In genomic region chr12:11765817-11766794, GRCh38 we compare ENCODE assay signal across 7 cellular contexts.
DNase-seq lines count a peak whose midpoint lies in the region; ATAC-seq and TF ChIP-seq lines count a peak whose summit lies in the region.

No MANE protein-coding gene starts in this region.

- H3K4me3 Mint-ChIP-seq in nephron: peak overlapping the region; percentile 31 to 57 (median 33)

- H3K4me1 Mint-ChIP-seq in nephron: peaks cover 68% of the 10 kb centered on the region

- TF ChIP-seq POLR2A in testis (IDR thresholded peaks at IDR 0.05) (no peak), erythroblast (IDR thresholded peaks at IDR 0.05; ENCODE audit: low read length) (no peak)

- DNase-seq in activated CD4-positive, alpha-beta T cell treated with anti-CD3 and anti-CD28 coated beads for 4 hours: peak; percentile 44 to 47
- DNase-seq in testis: no peak
- DNase-seq in erythroblast (lab: John Stamatoyannopoulos, UW): no peak

- H3K27me3 ChIP-seq in duodenal mucosa (ENCODE audit: control insufficient read depth in 1 of 2, insufficient read depth in 2 of 2, low read length in 2 of 2): no peaks in the 10 kb centered on the region
- no peaks in the 10 kb centered on the region for H3K27me3 ChIP-seq in testis

- H3K27me3 Mint-ChIP-seq in nephron (ENCODE audit: low read depth): no peaks in the 10 kb centered on the region

- H3K4me1 ChIP-seq in duodenal mucosa (ENCODE audit: control insufficient read depth in 1 of 2, insufficient read depth in 2 of 2, low read length in 2 of 2) (peaks cover 69 to 76% of the 10 kb centered on the region in 2 donors), testis (peaks cover 27% of the 10 kb centered on the region)

- no peaks in the 10 kb centered on the region for H3K36me3 Mint-ChIP-seq in nephron (ENCODE audit: low read depth)

- H3K4me3 ChIP-seq in duodenal mucosa (ENCODE audit: low read depth in 1 of 2, low read length in 2 of 2) (peak overlapping the region; percentile 6 to 29), testis (no peak overlapping the region)

- TF ChIP-seq CTCF in nephron (IDR thresholded peaks at IDR 0.05; ENCODE audit: unreplicated experiment in 3 of 3): no peak
- TF ChIP-seq CTCF in testis (IDR thresholded peaks at IDR 0.05): no peak

- peak overlapping the region; percentile 99 to 100 (median 99) for H3K27ac Mint-ChIP-seq in nephron

- no peaks in the 10 kb centered on the region for H3K9me3 Mint-ChIP-seq in nephron

- intact Hi-C loops in testis (cut with DNase I; ENCODE audit: low total_unique reads): no loop called here

- no peaks in the 10 kb centered on the region for H3K9me3 ChIP-seq in duodenal mucosa (ENCODE audit: control insufficient read depth in 1 of 2, low read length in 2 of 2)
- H3K9me3 ChIP-seq in testis: no peaks in the 10 kb centered on the region

- H3K27ac ChIP-seq in duodenal mucosa (ENCODE audit: low read depth, low read length) (peak overlapping the region; percentile 34), testis (peak overlapping the region; percentile 42 to 63)

- WGBS in testis, 2 donors: 49 to 60% methylated on average over 19 of the region's 19 CpGs

- peak; percentile 55 for ATAC-seq in GM19328 (IDR thresholded peaks at IDR 0.05; ENCODE audit: unreplicated experiment)
- ATAC-seq in HG03342 (IDR thresholded peaks at IDR 0.05; ENCODE audit: unreplicated experiment): peak; percentile 54

- H3K36me3 ChIP-seq in duodenal mucosa (ENCODE audit: control insufficient read depth in 1 of 2, insufficient read depth in 2 of 2, low read length in 2 of 2) (no peaks in the 10 kb centered on the region), testis (ENCODE audit: low read depth, missing control alignments) (no peaks in the 10 kb centered on the region)

- peak overlapping the region; percentile 15 to 22 for H3K9ac ChIP-seq in duodenal mucosa (ENCODE audit: low read depth in 1 of 2, low read length in 2 of 2)

Comparison
In these comparisons a context has a peak if more than half of its experiments do, and no peak if none do; other contexts are left out.
1. DNase-seq: peak in activated CD4-positive, alpha-beta T cell treated with anti-CD3 and anti-CD28 coated beads for 4 hours (2 of 2); none in testis (single experiment) and erythroblast (0 of 2).
2. H3K4me3 ChIP-seq: peak in duodenal mucosa (2 of 2); none in testis (0 of 2).